Comparison of ENCODE assay signal across 26 cellular contexts in the genomic region with DNA sequence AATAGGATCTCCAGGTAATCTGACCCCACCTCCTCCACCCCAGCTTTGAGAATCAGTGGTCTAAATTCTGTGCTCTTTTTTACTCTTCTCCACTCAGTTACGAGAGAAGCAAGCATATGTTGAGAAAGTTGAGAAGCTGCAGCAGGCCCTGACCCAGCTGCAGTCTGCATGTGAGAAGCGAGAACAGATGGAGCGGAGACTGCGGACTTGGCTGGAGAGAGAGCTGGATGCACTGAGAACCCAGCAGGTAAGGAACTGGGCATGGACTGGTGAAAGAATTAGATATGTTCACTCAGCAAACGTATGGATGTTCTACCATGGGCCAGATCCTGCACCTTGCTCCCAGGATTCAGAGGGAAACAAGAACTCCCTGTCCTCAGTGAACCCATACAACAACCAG.
"Had no signal": no experiment of that assay in that cellular context is flagged by ENCODE, and none has a peak within 500 bp of the region (broad histone marks: within the 10 kb centered on the region; RNA-seq: fewer than 3 reads in every experiment).

No MANE protein-coding gene starts in this region.

- H3K9me3 ChIP-seq: esophagus squamous epithelium, heart right ventricle, left ventricle myocardium inferior, lower lobe of right lung, ovary, testis, tibial nerve, upper lobe of left lung had no signal

- H3K4me3 ChIP-seq: dorsolateral prefrontal cortex, esophagus squamous epithelium, heart right ventricle, left ventricle myocardium inferior, lower lobe of right lung, ovary, smooth muscle cell, testis, tibial nerve, upper lobe of left lung had no signal

- ATAC-seq: left colon, natural killer cell, sciatic nerve had no signal

- H3K36me3 ChIP-seq: ovary had no signal

- DNase-seq: effector CD8-positive, alpha-beta T cell; erythroblast; esophagus squamous epithelium; foreskin melanocyte; glutamatergic neuron; heart right ventricle; hippocampal formation; kidney glomerular epithelial cell; left colon; left ventricle myocardium inferior; lower lobe of right lung; natural killer cell; occipital lobe; ovary; stimulated activated CD4-positive, alpha-beta T cell treated with anti-CD3 and anti-CD28 coated beads, Interleukin-12 subunit alpha, Interleukin-12 subunit beta, amount 100 ng/mL, for 4 hours; stimulated activated CD4-positive, alpha-beta T cell treated with anti-CD3 and anti-CD28 coated beads, Interleukin-1b, Interleukin-23, amount 100 ng/mL, for 48 hours; stimulated activated CD4-positive, alpha-beta T cell treated with anti-CD3 and anti-CD28 coated beads, Interleukin-4, amount 100 ng/mL, for 1 hour; stimulated activated CD8-positive, alpha-beta memory T cell treated with anti-CD3 and anti-CD28 coated beads, Interleukin-4, amount 100 ng/mL, for 48 hours; stimulated activated naive CD4-positive, alpha-beta T cell; substantia nigra; testis; upper lobe of left lung had no signal

- H3K4me1 ChIP-seq: testis had no signal

- H3K27ac ChIP-seq: dorsolateral prefrontal cortex, esophagus squamous epithelium, heart right ventricle, lower lobe of right lung, ovary, testis, tibial nerve had no signal

- H3K27me3 ChIP-seq: dorsolateral prefrontal cortex, esophagus squamous epithelium, heart right ventricle, ovary, testis, tibial nerve, upper lobe of left lung had no signal
